In the genomic region with DNA sequence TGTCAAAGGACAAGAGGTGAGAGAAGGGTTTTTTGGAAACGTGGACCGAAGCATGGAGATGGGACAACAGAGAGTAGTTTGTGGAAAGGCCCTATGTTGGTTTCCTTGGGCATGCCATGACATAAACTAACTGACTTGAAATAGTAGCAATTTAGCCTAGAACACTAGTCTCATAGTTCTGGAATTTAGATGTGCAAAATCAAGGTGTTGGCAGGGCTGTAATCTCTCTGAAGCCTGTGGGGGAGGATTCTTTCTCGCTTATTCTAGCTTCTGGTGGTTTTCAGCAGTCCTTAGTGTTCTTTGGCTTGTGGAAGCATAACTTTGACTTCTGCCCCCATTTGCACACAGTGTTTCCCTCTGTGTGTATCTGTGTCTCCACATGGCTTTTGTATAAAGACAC, we compare ENCODE assay signal across 17 cellular contexts.
DNase-seq lines count a peak whose midpoint lies in the region; ATAC-seq and TF ChIP-seq lines count a peak whose summit lies in the region.
"Had no signal": no experiment of that assay in that cellular context is flagged by ENCODE, and none has a peak within 500 bp of the region (broad histone marks: within the 10 kb centered on the region; RNA-seq: fewer than 3 reads in every experiment).

No MANE protein-coding gene starts in this region.

- DNase-seq in AG10803 (ENCODE audit: low read depth), result peak; percentile 15
- DNase-seq in M059J (ENCODE audit: low read depth), result peak; percentile 20
- peak; percentile 20 for DNase-seq in brain microvascular endothelial cell
- DNase-seq in iris pigment epithelial cell (ENCODE audit: low read depth), result peak; percentile 82
- no peak for DNase-seq in iPS-NIHi7 (ENCODE audit: extremely low spot score)
- DNase-seq in SK-N-DZ (ENCODE audit: low spot score), result no peak
- DNase-seq: DMS 273 treated with DMSO at 0.1 percent for 48 hours, MM.1S, NCI-H1092 treated with DMSO at 0.1 percent for 48 hours, NCI-H1694 treated with DMSO at 0.1 percent for 48 hours, NCI-H2107, NCI-H2227 treated with DMSO at 0.1 percent for 48 hours, NCI-H526 had no signal

- no peak overlapping the region for H3K27ac ChIP-seq in brain microvascular endothelial cell
- H3K27ac ChIP-seq: C4-2B, SJSA1 had no signal

- no peaks in the 10 kb centered on the region for H3K27me3 ChIP-seq in brain microvascular endothelial cell (replicated peaks)
- H3K27me3 ChIP-seq: SJSA1 had no signal

- in situ Hi-C loops in brain microvascular endothelial cell (cut with HindIII; ENCODE audit: low pct_ligation_motif_present, low sequenced_read_pairs), result no loop called here

- H3K36me3 ChIP-seq in brain microvascular endothelial cell (replicated peaks), result no peaks in the 10 kb centered on the region
- H3K36me3 ChIP-seq: SJSA1 had no signal

- TF ChIP-seq CTCF in AG10803 (conservative IDR thresholded peaks at IDR 0.05; ENCODE audit: low read length) (no peak), brain microvascular endothelial cell (IDR thresholded peaks at IDR 0.05; ENCODE audit: low read depth, low read length, missing control alignments) (no peak)

- ATAC-seq in HG02798 (IDR thresholded peaks at IDR 0.05; ENCODE audit: poor library complexity, unreplicated experiment) (no peak), HG02763 (IDR thresholded peaks at IDR 0.05; ENCODE audit: unreplicated experiment) (no peak)

- H3K4me3 ChIP-seq in AG10803 (ENCODE audit: low read length) (no peak overlapping the region), brain microvascular endothelial cell (ENCODE audit: low read depth, low read length) (no peak overlapping the region)
- H3K4me3 ChIP-seq: SJSA1 had no signal

Comparison
In these comparisons a context has a peak if more than half of its experiments do, and no peak if none do; other contexts are left out.
1. DNase-seq: peak in AG10803 (single experiment), M059J (single experiment), brain microvascular endothelial cell (single experiment) and iris pigment epithelial cell (single experiment); none in iPS-NIHi7 (single experiment) and SK-N-DZ (single experiment).